25 cellular contexts compared by ENCODE assay signal in genomic region chr17:31299624-31300023, GRCh38. TPM values are rescaled to one million over a fixed set of nuclear protein-coding genes. Genes with fewer than 3 reads are reported as not detected.
"Had no signal": no experiment of that assay in that cellular context is flagged by ENCODE, and none has a peak within 500 bp of the region (broad histone marks: within the 10 kb centered on the region; RNA-seq: fewer than 3 reads in every experiment).

No MANE protein-coding gene starts in this region.

- ATAC-seq: activated CD4-positive, CD25-positive, alpha-beta regulatory T cell treated with anti-CD3 and anti-CD28 coated beads, Interleukin-2, amount 50 U/mL, for 24 hours; activated T-cell treated with anti-CD3 and anti-CD28 coated beads, Interleukin-2, amount 50 U/mL, for 4 hours; mucosa of descending colon; natural killer cell treated with Interleukin-12 subunit alpha and Interleukin-12 subunit beta and Interleukin-15 and Interleukin-18, amount 100 ng/mL, for 72 hours; right lobe of liver had no signal

- DNase-seq: activated CD4-positive, alpha-beta memory T cell treated with anti-CD3 and anti-CD28 coated beads for 36 hours; activated CD4-positive, alpha-beta T cell treated with anti-CD3 and anti-CD28 coated beads for 48 hours; activated CD8-positive, alpha-beta memory T cell treated with anti-CD3 and anti-CD28 coated beads, Interleukin-2, amount 50 U/mL, for 4 hours; activated T-cell treated with anti-CD3 and anti-CD28 coated beads, Interleukin-2, amount 50 U/mL, for 4 hours; anterior cingulate cortex; dermis blood vessel endothelial cell; effector CD4-positive, alpha-beta T cell; esophagus squamous epithelium; foreskin melanocyte; left ventricle myocardium inferior; mucosa of descending colon; right lobe of liver; stimulated activated CD4-positive, alpha-beta T cell treated with anti-CD3 and anti-CD28 coated beads, Interleukin-2, amount 100 ng/mL, for 48 hours; T1000; uterus; WERI-Rb-1 had no signal

- H3K9me3 Mint-ChIP-seq: natural killer cell treated with Interleukin-12 subunit alpha and Interleukin-12 subunit beta and Interleukin-15 and Interleukin-18, amount 100 ng/mL, for 72 hours; stimulated activated naive CD8-positive, alpha-beta T cell treated with anti-CD3 and anti-CD28 coated beads, Interleukin-15, Interleukin-2, amounts not matched to agents 100 ng/mL and 50 ng/mL, for 24 hours; type B pancreatic cell had no signal

- H3K27ac ChIP-seq: esophagus squamous epithelium, left ventricle myocardium inferior, right lobe of liver, uterus, WERI-Rb-1 had no signal

- H3K27me3 ChIP-seq: esophagus squamous epithelium, right lobe of liver, uterus had no signal

- H3K27ac Mint-ChIP-seq: activated CD4-positive, alpha-beta memory T cell treated with anti-CD3 and anti-CD28 coated beads for 36 hours; activated T-helper 2 cell treated with anti-CD3 and anti-CD28 coated beads, Interferon-gamma antibody, Interleukin-2, Interleukin-4, amounts not matched to agents 10 μg/mL and 5 μg/mL and 100 μg/mL, durations not matched to agents 14 hours and 24 hours and 36 hours; stimulated activated naive CD8-positive, alpha-beta T cell treated with anti-CD3 and anti-CD28 coated beads, Interleukin-15, Interleukin-2, amounts not matched to agents 100 ng/mL and 50 ng/mL, for 24 hours; type B pancreatic cell had no signal

- H3K27me3 Mint-ChIP-seq: activated CD4-positive, alpha-beta memory T cell treated with anti-CD3 and anti-CD28 coated beads for 36 hours; activated naive CD8-positive, alpha-beta T cell; natural killer cell treated with Interleukin-12 subunit alpha and Interleukin-12 subunit beta and Interleukin-15 and Interleukin-18, amount 100 ng/mL, for 72 hours; stimulated activated naive CD8-positive, alpha-beta T cell treated with anti-CD3 and anti-CD28 coated beads, Interleukin-15, Interleukin-2, amounts not matched to agents 100 ng/mL and 50 ng/mL, for 24 hours; type B pancreatic cell had no signal

- H3K36me3 Mint-ChIP-seq: type B pancreatic cell had no signal

- H3K4me1 ChIP-seq: esophagus squamous epithelium, left ventricle myocardium inferior, right lobe of liver, uterus had no signal

- H3K36me3 ChIP-seq: esophagus squamous epithelium, left ventricle myocardium inferior, right lobe of liver, uterus, WERI-Rb-1 had no signal

- H3K4me3 Mint-ChIP-seq: activated CD4-positive, alpha-beta memory T cell treated with anti-CD3 and anti-CD28 coated beads for 36 hours; activated naive CD8-positive, alpha-beta T cell; activated T-cell treated with anti-CD3 and anti-CD28 coated beads, Interleukin-2, amount 50 U/mL, for 4 hours; natural killer cell treated with Interleukin-12 subunit alpha and Interleukin-12 subunit beta and Interleukin-15 and Interleukin-18, amount 100 ng/mL, for 72 hours; stimulated activated naive CD8-positive, alpha-beta T cell treated with anti-CD3 and anti-CD28 coated beads, Interleukin-15, Interleukin-2, amounts not matched to agents 100 ng/mL and 50 ng/mL, for 24 hours; type B pancreatic cell had no signal

- H3K4me3 ChIP-seq: esophagus squamous epithelium, left ventricle myocardium inferior, lung, mucosa of descending colon, right lobe of liver, uterus had no signal

- H3K9me3 ChIP-seq: esophagus squamous epithelium, left ventricle myocardium inferior, mucosa of descending colon, right lobe of liver, uterus had no signal

RNA-seq across cellular contexts. Expression of gene OMG, which starts 2.6 kb away (rescaled TPM):
- total RNA-seq: glomerular endothelial cell, skeletal muscle tissue had no signal

RNA-seq across cellular contexts. Expression of gene EVI2A, which starts 21.8 kb away (rescaled TPM):
- total RNA-seq: dermis blood vessel endothelial cell had no signal
